ENCODE assay signal across 24 cellular contexts in genomic region chr7:81331061-81332018, GRCh38.
DNase-seq lines count a peak whose midpoint lies in the region; ATAC-seq and TF ChIP-seq lines count a peak whose summit lies in the region.
"Had no signal": no experiment of that assay in that cellular context is flagged by ENCODE, and none has a peak within 500 bp of the region (broad histone marks: within the 10 kb centered on the region; RNA-seq: fewer than 3 reads in every experiment).

No MANE protein-coding gene starts in this region.

- DNase-seq in ELR (ENCODE audit: low read depth) (peak; percentile 49), fibroblast of peridontal ligament (ENCODE audit: extremely low read depth) (peak; percentile 55), pulmonary artery endothelial cell (ENCODE audit: low read depth, low spot score) (peak; percentile 17), T-helper 9 cell (no peak)
- DNase-seq in activated naive CD4-positive, alpha-beta T cell treated with anti-CD3 and anti-CD28 coated beads, Interleukin-2, amount 10 ng/mL, durations not matched to agents 7 days and 5 days = no peak
- no peak for DNase-seq in activated CD4-positive, alpha-beta T cell treated with anti-CD3 and anti-CD28 coated beads, Interleukin-2, amount 50 U/mL, for 1 hour
- DNase-seq: activated CD4-positive, alpha-beta memory T cell treated with anti-CD3 and anti-CD28 coated beads, Interleukin-2, amount 10 ng/mL, durations not matched to agents 7 days and 5 days; activated CD4-positive, CD25-positive, alpha-beta regulatory T cell; activated gamma-delta T cell treated with Interleukin-2 at 50 U/mL for 16 hours; amniotic stem cell; effector CD8-positive, alpha-beta T cell; GDM1; KG1; left cardiac atrium; mucosa of descending colon; NCI-H1048; NCI-H1930; NCI-H345; retina; uterus had no signal

- ATAC-seq in SK-N-SH treated with all-trans-retinoic acid at 6 μM for 48 hours (peak; percentile 70), HG02571 (IDR thresholded peaks at IDR 0.05; ENCODE audit: unreplicated experiment) (no peak)
- ATAC-seq: mucosa of descending colon had no signal

- no peaks in the 10 kb centered on the region for H3K36me3 Mint-ChIP-seq in activated naive CD4-positive, alpha-beta T cell treated with anti-CD3 and anti-CD28 coated beads, Interleukin-2, amount 10 ng/mL, durations not matched to agents 7 days and 5 days
- H3K36me3 Mint-ChIP-seq: neural progenitor cell had no signal

- H3K27ac Mint-ChIP-seq in activated naive CD4-positive, alpha-beta T cell treated with anti-CD3 and anti-CD28 coated beads, Interleukin-2, amount 10 ng/mL, durations not matched to agents 7 days and 5 days = no peak overlapping the region
- H3K27ac Mint-ChIP-seq: activated CD4-positive, alpha-beta memory T cell treated with anti-CD3 and anti-CD28 coated beads, Interleukin-2, amount 10 ng/mL, durations not matched to agents 7 days and 5 days; neural progenitor cell had no signal

- no peak overlapping the region for H3K4me3 Mint-ChIP-seq in activated naive CD4-positive, alpha-beta T cell treated with anti-CD3 and anti-CD28 coated beads, Interleukin-2, amount 10 ng/mL, durations not matched to agents 7 days and 5 days
- H3K4me3 Mint-ChIP-seq: activated CD4-positive, alpha-beta memory T cell treated with anti-CD3 and anti-CD28 coated beads, Interleukin-2, amount 10 ng/mL, durations not matched to agents 7 days and 5 days; central memory CD8-positive, alpha-beta T cell; neural progenitor cell had no signal

- CTCF ChIA-PET in activated naive CD4-positive, alpha-beta T cell treated with anti-CD3 and anti-CD28 coated beads, Interleukin-2, amount 10 ng/mL, durations not matched to agents 7 days and 5 days (lab: Charles Lee) = no interaction called here

- H3K4me1 Mint-ChIP-seq in activated naive CD4-positive, alpha-beta T cell treated with anti-CD3 and anti-CD28 coated beads, Interleukin-2, amount 10 ng/mL, durations not matched to agents 7 days and 5 days = no peaks in the 10 kb centered on the region
- H3K4me1 Mint-ChIP-seq: activated CD4-positive, alpha-beta memory T cell treated with anti-CD3 and anti-CD28 coated beads, Interleukin-2, amount 10 ng/mL, durations not matched to agents 7 days and 5 days; central memory CD8-positive, alpha-beta T cell; neural progenitor cell had no signal

- no peaks in the 10 kb centered on the region for H3K9me3 Mint-ChIP-seq in activated naive CD4-positive, alpha-beta T cell treated with anti-CD3 and anti-CD28 coated beads, Interleukin-2, amount 10 ng/mL, durations not matched to agents 7 days and 5 days
- H3K9me3 Mint-ChIP-seq: neural progenitor cell had no signal

- H3K27me3 Mint-ChIP-seq in activated naive CD4-positive, alpha-beta T cell treated with anti-CD3 and anti-CD28 coated beads, Interleukin-2, amount 10 ng/mL, durations not matched to agents 7 days and 5 days = no peaks in the 10 kb centered on the region
- H3K27me3 Mint-ChIP-seq: activated CD4-positive, alpha-beta memory T cell treated with anti-CD3 and anti-CD28 coated beads, Interleukin-2, amount 10 ng/mL, durations not matched to agents 7 days and 5 days; central memory CD8-positive, alpha-beta T cell had no signal

TF ChIP-seq in SK-N-SH treated with all-trans-retinoic acid at 6 μM for 48 hours, 23 proteins besides CTCF, POLR2A, EP300 and RAD21:
- TF ChIP-seq TCF4 (CRISPR knock-in tag; IDR thresholded peaks at IDR 0.05; ENCODE audit: borderline replicate concordance) (peak; percentile 84), ZC3H10 (CRISPR knock-in tag; IDR thresholded peaks at IDR 0.05) (no peak), POU6F1 (CRISPR knock-in tag; IDR thresholded peaks at IDR 0.05; ENCODE audit: borderline replicate concordance, low read depth) (0 out of 2 replicates have a peak, but pooled peaks have one; percentile 54), ISL1 (CRISPR knock-in tag; IDR thresholded peaks at IDR 0.05) (peak; percentile 91), BACH2 (CRISPR knock-in tag; IDR thresholded peaks at IDR 0.05; ENCODE audit: borderline replicate concordance) (peak; percentile 62; the same call in 1 of the 2 replicates), TSHZ2 (CRISPR knock-in tag; IDR thresholded peaks at IDR 0.05) (peak; percentile 75; the same call in 1 of the 2 replicates), ZFP3 (CRISPR knock-in tag; IDR thresholded peaks at IDR 0.05) (no peak), TOX (CRISPR knock-in tag; IDR thresholded peaks at IDR 0.05; ENCODE audit: borderline replicate concordance) (no peak)

Comparison
In these comparisons a context has a peak if more than half of its experiments do, and no peak if none do; other contexts are left out.
1. DNase-seq: peak in ELR (single experiment), fibroblast of peridontal ligament (single experiment) and pulmonary artery endothelial cell (single experiment); none in activated naive CD4-positive, alpha-beta T cell treated with anti-CD3 and anti-CD28 coated beads, Interleukin-2, amount 10 ng/mL, durations not matched to agents 7 days and 5 days (single experiment), T-helper 9 cell (single experiment) and activated CD4-positive, alpha-beta T cell treated with anti-CD3 and anti-CD28 coated beads, Interleukin-2, amount 50 U/mL, for 1 hour (single experiment).